21 cellular contexts compared by ENCODE assay signal in the genomic region with DNA sequence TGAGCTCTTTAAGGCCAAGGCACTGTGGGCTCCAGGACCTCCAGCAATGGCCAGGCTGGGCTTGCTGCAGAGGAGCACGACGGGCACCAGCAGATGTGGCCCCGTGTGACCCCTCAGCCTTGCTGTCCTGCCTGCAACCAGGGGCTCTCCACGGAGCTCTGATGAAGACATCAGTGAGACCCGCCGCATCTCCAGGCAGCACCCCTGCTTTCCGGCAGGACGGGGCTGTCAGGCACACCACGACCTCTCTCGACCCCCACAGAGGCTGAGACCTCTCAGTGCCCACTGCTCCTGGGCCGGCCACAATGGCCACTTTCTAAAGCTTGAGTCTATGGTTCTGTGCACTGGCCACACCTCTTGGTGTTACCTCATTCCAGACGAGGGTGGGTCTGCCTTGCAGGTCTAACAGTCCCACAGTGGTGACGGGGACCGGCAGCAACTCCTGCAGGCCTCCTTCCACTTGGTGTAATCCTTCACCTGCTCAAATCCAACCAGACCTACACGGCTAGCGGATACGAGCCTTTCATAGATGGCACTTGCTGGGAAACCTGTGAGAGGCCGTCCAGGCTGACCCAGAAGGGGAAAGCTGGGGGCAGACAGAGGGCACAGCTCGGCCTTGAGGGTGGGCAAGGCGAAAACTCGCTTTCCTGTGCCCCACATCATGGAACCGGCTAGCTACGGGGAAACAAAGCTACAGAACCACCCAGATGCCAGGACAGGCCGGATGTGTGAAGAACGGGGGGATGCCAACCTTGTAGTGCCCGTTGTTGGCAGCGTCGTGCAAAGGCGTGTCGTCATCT.
DNase-seq lines count a peak whose midpoint lies in the region; ATAC-seq, FAIRE-seq and TF ChIP-seq lines count a peak whose summit lies in the region.
"Had no signal": no experiment of that assay in that cellular context is flagged by ENCODE, and none has a peak within 500 bp of the region (broad histone marks: within the 10 kb centered on the region; RNA-seq: fewer than 3 reads in every experiment).

No MANE protein-coding gene starts in this region.

- H3F3A ChIP-seq in GM23248 (ENCODE audit: insufficient read depth) = peaks cover 3% of the 10 kb centered on the region; the same call in 1 of the 2 replicates

- WGBS in GM23248 (ENCODE audit: low coverage in 1 of 2, low lambda C conversion rate in 2 of 2, missing lambda C conversion rate in 2 of 2), 2 experiments = 88 to 90% methylated on average over 30 of the region's 30 CpGs

- H3K4me3 Mint-ChIP-seq in activated CD8-positive, alpha-beta T cell treated with anti-CD3 and anti-CD28 coated beads, Interleukin-2, amount 10 ng/mL, durations not matched to agents 7 days and 5 days = no peak overlapping the region
- H3K4me3 Mint-ChIP-seq in activated CD8-positive, alpha-beta T cell treated with anti-CD3 and anti-CD28 coated beads for 36 hours = no peak overlapping the region
- H3K4me3 Mint-ChIP-seq in CD4-positive, alpha-beta T cell = no peak overlapping the region
- H3K4me3 Mint-ChIP-seq: CD8-positive, alpha-beta memory T cell had no signal

- no peak for FAIRE-seq in kidney (lab: Jason Lieb, UNC)
- FAIRE-seq: A204.1, D721Med, GM12892 had no signal

- H3K9me3 ChIP-seq in CD4-positive, alpha-beta T cell (ENCODE audit: control insufficient read depth, low read length) = no peaks in the 10 kb centered on the region
- no peaks in the 10 kb centered on the region for H3K9me3 ChIP-seq in NT2/D1 (ENCODE audit: insufficient read depth, low read length)
- H3K9me3 ChIP-seq in kidney (ENCODE audit: control insufficient read depth in 1 of 2, low read length in 2 of 2) = no peaks in the 10 kb centered on the region
- no peaks in the 10 kb centered on the region for H3K9me3 ChIP-seq in GM23248 (ENCODE audit: low read depth)
- H3K9me3 ChIP-seq: BLaER1, MG63 had no signal

- peaks cover 6% of the 10 kb centered on the region for H3K4me1 Mint-ChIP-seq in activated CD8-positive, alpha-beta T cell treated with anti-CD3 and anti-CD28 coated beads, Interleukin-2, amount 10 ng/mL, durations not matched to agents 7 days and 5 days (ENCODE audit: low read depth)
- H3K4me1 Mint-ChIP-seq in activated CD8-positive, alpha-beta T cell treated with anti-CD3 and anti-CD28 coated beads for 36 hours (ENCODE audit: low read depth) = peaks cover 3% of the 10 kb centered on the region
- peaks cover 5% of the 10 kb centered on the region for H3K4me1 Mint-ChIP-seq in CD4-positive, alpha-beta T cell (ENCODE audit: low read depth)

- H3K4me2 ChIP-seq in GM23248 (ENCODE audit: unreplicated experiment) = no peak overlapping the region

- DNase-seq in activated CD8-positive, alpha-beta T cell treated with anti-CD3 and anti-CD28 coated beads, Interleukin-2, amount 10 ng/mL, durations not matched to agents 7 days and 5 days = no peak
- no peak for DNase-seq in activated CD8-positive, alpha-beta T cell treated with anti-CD3 and anti-CD28 coated beads for 36 hours
- no peak for DNase-seq in CD4-positive, alpha-beta T cell
- DNase-seq in NT2/D1 (ENCODE audit: low read depth, low spot score) (no peak), kidney (peak; percentile 66), GM23248 (no peak), DMS153 (lab: John Stamatoyannopoulos, UW) (no peak)
- DNase-seq in stimulated activated CD4-positive, alpha-beta T cell treated with anti-CD3 and anti-CD28 coated beads, Interleukin-1b, Interleukin-23, amount 100 ng/mL, for 48 hours = no peak
- DNase-seq: CD8-positive, alpha-beta memory T cell; GF-D8; MG63; NCI-H1092; NCI-H146; NCI-H2081; NCI-H510A; NCI-H774; PC-3 had no signal

- H3K36me3 ChIP-seq in NT2/D1 (ENCODE audit: insufficient read depth, insufficient read length, low read length) = peaks cover 70% of the 10 kb centered on the region
- peaks cover 27 to 34% of the 10 kb centered on the region in 2 donors for H3K36me3 ChIP-seq in kidney (ENCODE audit: control insufficient read depth in 1 of 2, insufficient read depth in 2 of 2, low read length in 2 of 2)
- H3K36me3 ChIP-seq in GM23248 (ENCODE audit: low read depth) = peaks cover 26% of the 10 kb centered on the region

- no peak overlapping the region for H3K4me3 ChIP-seq in NT2/D1 (ENCODE audit: insufficient read length, low read depth)
- H3K4me3 ChIP-seq in kidney (ENCODE audit: low read length in 2 of 2) = no peak overlapping the region
- H3K4me3 ChIP-seq in GM23248 = no peak overlapping the region
- H3K4me3 ChIP-seq: BLaER1, MG63 had no signal

- H4K20me1 ChIP-seq in GM23248 (ENCODE audit: insufficient read depth) = no peaks in the 10 kb centered on the region

- peaks cover 24% of the 10 kb centered on the region for H3K36me3 Mint-ChIP-seq in activated CD8-positive, alpha-beta T cell treated with anti-CD3 and anti-CD28 coated beads, Interleukin-2, amount 10 ng/mL, durations not matched to agents 7 days and 5 days (ENCODE audit: low read depth)
- H3K36me3 Mint-ChIP-seq in activated CD8-positive, alpha-beta T cell treated with anti-CD3 and anti-CD28 coated beads for 36 hours (ENCODE audit: low read depth) = peaks cover 19% of the 10 kb centered on the region
- peaks cover 40% of the 10 kb centered on the region for H3K36me3 Mint-ChIP-seq in CD4-positive, alpha-beta T cell (ENCODE audit: low read depth)

- intact Hi-C loops in activated CD8-positive, alpha-beta T cell treated with anti-CD3 and anti-CD28 coated beads for 36 hours (cut with micrococcal nuclease) = no loop called here
- intact Hi-C loops in CD4-positive, alpha-beta T cell (cut with DNase I, micrococcal nuclease) = no loop called here
- intact Hi-C loops in kidney (cut with DNase I) = no loop called here

- POLR2A ChIA-PET in activated CD8-positive, alpha-beta T cell treated with anti-CD3 and anti-CD28 coated beads, Interleukin-2, amount 10 ng/mL, durations not matched to agents 7 days and 5 days (lab: Charles Lee) = interaction anchor here (0.6 to 1.3 kb wide), 2 partner anchors 22 to 47 kb away, joined by 3 to 5 read pairs; no protein-coding TSS in a partner anchor
- POLR2A ChIA-PET in activated CD8-positive, alpha-beta T cell treated with anti-CD3 and anti-CD28 coated beads for 36 hours (lab: Charles Lee) = interaction anchor here (1.0 to 1.5 kb wide), 3 partner anchors 10 to 18 kb away, joined by 3 read pairs; no protein-coding TSS in a partner anchor
- POLR2A ChIA-PET in CD4-positive, alpha-beta T cell (lab: Charles Lee) = interaction anchor here (0.7 kb wide), 1 partner anchor 31 kb away, joined by 3 read pairs; no protein-coding TSS in a partner anchor

- H3K27ac Mint-ChIP-seq in activated CD8-positive, alpha-beta T cell treated with anti-CD3 and anti-CD28 coated beads, Interleukin-2, amount 10 ng/mL, durations not matched to agents 7 days and 5 days = peak overlapping the region; percentile 3
- H3K27ac Mint-ChIP-seq in activated CD8-positive, alpha-beta T cell treated with anti-CD3 and anti-CD28 coated beads for 36 hours = no peak overlapping the region
- H3K27ac Mint-ChIP-seq in CD4-positive, alpha-beta T cell = peak overlapping the region; percentile 39

- in situ Hi-C loops in GM23248 (cut with MboI) = no loop called here

- no peaks in the 10 kb centered on the region for H3K27me3 ChIP-seq in CD4-positive, alpha-beta T cell (ENCODE audit: control insufficient read depth, insufficient read depth, low read length)
- no peaks in the 10 kb centered on the region for H3K27me3 ChIP-seq in NT2/D1 (ENCODE audit: insufficient read depth, insufficient read length)
- no peaks in the 10 kb centered on the region for H3K27me3 ChIP-seq in GM23248 (replicated peaks; ENCODE audit: insufficient read depth)
- H3K27me3 ChIP-seq: BLaER1, MG63 had no signal

- no peaks in the 10 kb centered on the region for H3K9me3 Mint-ChIP-seq in activated CD8-positive, alpha-beta T cell treated with anti-CD3 and anti-CD28 coated beads, Interleukin-2, amount 10 ng/mL, durations not matched to agents 7 days and 5 days (ENCODE audit: insufficient read depth)
- no peaks in the 10 kb centered on the region for H3K9me3 Mint-ChIP-seq in activated CD8-positive, alpha-beta T cell treated with anti-CD3 and anti-CD28 coated beads for 36 hours
- H3K9me3 Mint-ChIP-seq in CD4-positive, alpha-beta T cell = no peaks in the 10 kb centered on the region
- H3K9me3 Mint-ChIP-seq: CD8-positive, alpha-beta memory T cell had no signal

- H3K9me2 ChIP-seq in GM23248 (ENCODE audit: insufficient read depth) = no peaks in the 10 kb centered on the region

- CTCF ChIA-PET in activated CD8-positive, alpha-beta T cell treated with anti-CD3 and anti-CD28 coated beads, Interleukin-2, amount 10 ng/mL, durations not matched to agents 7 days and 5 days (lab: Charles Lee) = interaction anchor here (1.0 to 2.1 kb wide), 3 partner anchors 16 to 41 kb away, joined by 3 to 9 read pairs (median 3); no protein-coding TSS in a partner anchor
- CTCF ChIA-PET in activated CD8-positive, alpha-beta T cell treated with anti-CD3 and anti-CD28 coated beads for 36 hours (lab: Charles Lee) = interaction anchor here (1.0 to 2.8 kb wide), 9 partner anchors 20 to 221 kb away, joined by 3 to 11 read pairs (median 4); a partner anchor contains a TSS
- CTCF ChIA-PET in CD4-positive, alpha-beta T cell (lab: Charles Lee) = interaction anchor here (1.2 to 1.8 kb wide), 2 partner anchors 28 to 221 kb away, joined by 5 to 6 read pairs; a partner anchor contains a TSS

- no peak overlapping the region for H2AFZ ChIP-seq in GM23248

- TF ChIP-seq CTCF in activated CD8-positive, alpha-beta T cell treated with anti-CD3 and anti-CD28 coated beads for 36 hours (IDR thresholded peaks at IDR 0.05) = no peak
- no peak for TF ChIP-seq CTCF in CD4-positive, alpha-beta T cell (IDR thresholded peaks at IDR 0.05)
- TF ChIP-seq CTCF in kidney (IDR thresholded peaks at IDR 0.05; ENCODE audit: borderline replicate concordance, extremely low read depth, insufficient read depth) = no peak

- peaks cover 33% of the 10 kb centered on the region for H3K4me1 ChIP-seq in NT2/D1 (ENCODE audit: insufficient read depth, insufficient read length)
- H3K4me1 ChIP-seq in kidney (ENCODE audit: control insufficient read depth in 1 of 2, insufficient read depth in 1 of 2, low read depth in 1 of 2, low read length in 2 of 2) = no peaks in the 10 kb centered on the region
- no peaks in the 10 kb centered on the region for H3K4me1 ChIP-seq in GM23248 (ENCODE audit: insufficient read depth)

- H3K27me3 Mint-ChIP-seq in activated CD8-positive, alpha-beta T cell treated with anti-CD3 and anti-CD28 coated beads, Interleukin-2, amount 10 ng/mL, durations not matched to agents 7 days and 5 days (ENCODE audit: low read depth) = no peaks in the 10 kb centered on the region
- no peaks in the 10 kb centered on the region for H3K27me3 Mint-ChIP-seq in activated CD8-positive, alpha-beta T cell treated with anti-CD3 and anti-CD28 coated beads for 36 hours
- no peaks in the 10 kb centered on the region for H3K27me3 Mint-ChIP-seq in CD4-positive, alpha-beta T cell

- H3K79me2 ChIP-seq in GM23248 (ENCODE audit: insufficient read depth) = peaks cover 87% of the 10 kb centered on the region

- no peak for ATAC-seq in activated CD8-positive, alpha-beta T cell treated with anti-CD3 and anti-CD28 coated beads, Interleukin-2, amount 10 ng/mL, durations not matched to agents 7 days and 5 days
- ATAC-seq in activated CD8-positive, alpha-beta T cell treated with anti-CD3 and anti-CD28 coated beads for 36 hours = no peak
- no peak for ATAC-seq in CD4-positive, alpha-beta T cell (ENCODE audit: poor library complexity)
- ATAC-seq: PC-3 had no signal

- H3K9ac ChIP-seq in NT2/D1 (ENCODE audit: insufficient read length, low read depth) (peak overlapping the region; percentile 8), kidney (ENCODE audit: low read length in 2 of 2) (no peak overlapping the region), GM23248 (no peak overlapping the region)
- H3K9ac ChIP-seq: BLaER1 had no signal

- no peak overlapping the region for H3K27ac ChIP-seq in CD4-positive, alpha-beta T cell (ENCODE audit: low read depth, low read length)
- H3K27ac ChIP-seq in kidney (ENCODE audit: low read depth in 2 of 2, low read length in 2 of 2) = no peak overlapping the region
- H3K27ac ChIP-seq in GM23248 = no peak overlapping the region
